In the genomic region with DNA sequence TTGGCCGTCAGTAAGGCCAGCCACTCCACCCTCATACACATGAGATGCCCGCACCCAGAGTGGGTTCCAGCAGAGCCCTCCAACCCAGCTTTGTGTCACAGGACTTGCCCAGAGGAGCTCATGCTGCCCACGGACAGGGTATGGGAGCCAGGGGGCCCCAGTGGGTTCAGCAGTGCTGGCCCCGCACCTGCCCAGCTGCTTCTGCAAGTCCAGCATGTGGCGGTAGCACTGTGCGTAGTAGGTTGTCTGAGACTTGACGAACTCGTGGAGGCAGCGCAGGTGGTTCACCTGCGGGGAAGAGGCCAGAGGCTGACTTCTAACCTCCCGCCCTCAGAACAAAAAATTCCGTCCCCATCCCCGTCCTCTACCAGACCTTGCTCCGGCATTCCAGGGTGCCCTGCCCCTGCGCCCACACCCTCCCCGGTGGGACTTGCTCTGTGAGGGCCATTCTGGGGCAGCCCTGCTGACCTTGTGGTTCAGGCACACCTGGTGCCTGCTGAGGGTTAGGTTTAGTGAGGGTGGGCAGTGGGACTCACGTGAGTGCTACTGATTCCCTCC, we compare ENCODE assay signal across 24 cellular contexts. TPM values are rescaled to one million over a fixed set of nuclear protein-coding genes. Genes with fewer than 3 reads are reported as not detected.
DNase-seq lines count a peak whose midpoint lies in the region; ATAC-seq, FAIRE-seq and TF ChIP-seq lines count a peak whose summit lies in the region.
"Had no signal": no experiment of that assay in that cellular context is flagged by ENCODE, and none has a peak within 500 bp of the region (broad histone marks: within the 10 kb centered on the region; RNA-seq: fewer than 3 reads in every experiment).

No MANE protein-coding gene starts in this region.

- no peaks in the 10 kb centered on the region for H3K27me3 ChIP-seq in Caco-2 (replicated peaks; ENCODE audit: control insufficient read depth, insufficient read depth, low read length)
- H3K27me3 ChIP-seq: Peyer's patch had no signal

- no peak for FAIRE-seq in kidney (lab: Jason Lieb, UNC)
- FAIRE-seq: A204.1, H54, HTR-8/SVneo had no signal

- CTCF ChIA-PET in Caco-2 (lab: Charles Lee) (interaction anchor here (3.1 kb wide), 1 partner anchor 19 kb away, joined by 10 read pairs; the partner anchor contains the start of gene SH3GLB2), RWPE1 (lab: Yijun Ruan, JAX) (no interaction called here)

- no peaks in the 10 kb centered on the region for H3K9me3 ChIP-seq in Caco-2
- H3K9me3 ChIP-seq in kidney (ENCODE audit: control insufficient read depth in 1 of 2, low read length in 2 of 2): no peaks in the 10 kb centered on the region
- H3K9me3 ChIP-seq: Peyer's patch had no signal

- H3K27ac Mint-ChIP-seq in Caco-2 (ENCODE audit: unreplicated experiment) (peak overlapping the region; percentile 19), progenitor cell of endocrine pancreas (peak overlapping the region; percentile 80)
- H3K27ac Mint-ChIP-seq: B cell had no signal

- peaks cover 60% of the 10 kb centered on the region for H3K36me3 Mint-ChIP-seq in Caco-2 (ENCODE audit: insufficient read depth, unreplicated experiment)
- H3K36me3 Mint-ChIP-seq in progenitor cell of endocrine pancreas (ENCODE audit: insufficient read depth): peaks cover 7% of the 10 kb centered on the region

- no peaks in the 10 kb centered on the region for H3K4me1 ChIP-seq in Caco-2
- no peaks in the 10 kb centered on the region for H3K4me1 ChIP-seq in kidney (ENCODE audit: control insufficient read depth in 1 of 2, insufficient read depth in 1 of 2, low read depth in 1 of 2, low read length in 2 of 2)

- intact Hi-C loops in Caco-2 (cut with micrococcal nuclease; ENCODE audit: unreplicated experiment): no loop called here
- intact Hi-C loops in kidney (cut with DNase I): no loop called here

- H3K9ac ChIP-seq in kidney (ENCODE audit: low read length in 2 of 2): no peak overlapping the region

- no peak for DNase-seq in Caco-2
- DNase-seq in RWPE1 (ENCODE audit: low spot score): no peak
- DNase-seq in kidney: peak; percentile 59
- DNase-seq in progenitor cell of endocrine pancreas (ENCODE audit: low spot score, unreplicated experiment): no peak
- DNase-seq in NCI-H526 treated with DMSO at 0.1 percent for 48 hours (lab: John Stamatoyannopoulos, UW): no peak
- DNase-seq: EL, GF-D8, Karpas-422, MV-4-11, NCI-H1105 treated with DMSO at 0.1 percent for 48 hours, NCI-H2029 treated with DMSO at 0.1 percent for 48 hours, NCI-H226, NCI-H524, NCI-H82, Peyer's patch, SHP77 had no signal

- no peaks in the 10 kb centered on the region for H3K4me1 Mint-ChIP-seq in Caco-2 (ENCODE audit: low read depth, unreplicated experiment)
- H3K4me1 Mint-ChIP-seq in progenitor cell of endocrine pancreas (ENCODE audit: low read depth): no peaks in the 10 kb centered on the region
- H3K4me1 Mint-ChIP-seq: B cell had no signal

- H3K27me3 Mint-ChIP-seq in Caco-2 (ENCODE audit: insufficient read depth, unreplicated experiment): no peaks in the 10 kb centered on the region
- H3K27me3 Mint-ChIP-seq in progenitor cell of endocrine pancreas: no peaks in the 10 kb centered on the region
- H3K27me3 Mint-ChIP-seq: B cell, IgD-negative memory B cell had no signal

- H3K4me3 Mint-ChIP-seq in Caco-2 (ENCODE audit: unreplicated experiment) (no peak overlapping the region), progenitor cell of endocrine pancreas (ENCODE audit: low read depth) (no peak overlapping the region)
- H3K4me3 Mint-ChIP-seq: B cell, CD14-positive monocyte, IgD-negative memory B cell had no signal

- H3K36me3 ChIP-seq in Caco-2 (ENCODE audit: control insufficient read depth, insufficient read depth, low read length) (peaks cover 5% of the 10 kb centered on the region), kidney (ENCODE audit: control insufficient read depth in 1 of 2, insufficient read depth in 2 of 2, low read length in 2 of 2) (peaks cover 8 to 38% of the 10 kb centered on the region in 2 donors)

- ATAC-seq in HG02588 (IDR thresholded peaks at IDR 0.05; ENCODE audit: unreplicated experiment) (no peak), HG03135 (IDR thresholded peaks at IDR 0.05; ENCODE audit: unreplicated experiment) (no peak)

- TF ChIP-seq CTCF in Caco-2 (IDR thresholded peaks at IDR 0.05; ENCODE audit: insufficient read depth in 1 of 2, low read depth in 1 of 2, low read length in 1 of 2, severe bottlenecking in 1 of 2, unreplicated experiment in 1 of 2): no peak
- no peak for TF ChIP-seq CTCF in RWPE1 (conservative IDR thresholded peaks at IDR 0.05; ENCODE audit: low read depth)
- TF ChIP-seq CTCF in kidney (IDR thresholded peaks at IDR 0.05; ENCODE audit: borderline replicate concordance, extremely low read depth, insufficient read depth): no peak
- no peak for TF ChIP-seq CTCF in progenitor cell of endocrine pancreas (IDR thresholded peaks at IDR 0.05; ENCODE audit: unreplicated experiment)

- POLR2A ChIA-PET in Caco-2 (lab: Charles Lee) (no interaction called here), RWPE1 (lab: Yijun Ruan, JAX; ENCODE audit: low non-redundant PET) (no interaction called here)

- H3K9me3 Mint-ChIP-seq in Caco-2 (ENCODE audit: unreplicated experiment) (no peaks in the 10 kb centered on the region), progenitor cell of endocrine pancreas (ENCODE audit: low read depth) (no peaks in the 10 kb centered on the region)
- H3K9me3 Mint-ChIP-seq: CD14-positive monocyte, IgD-negative memory B cell had no signal

- H3K4me3 ChIP-seq in Caco-2 (ENCODE audit: low read depth, low read length) (no peak overlapping the region), kidney (ENCODE audit: low read length in 2 of 2) (no peak overlapping the region)
- H3K4me3 ChIP-seq: Peyer's patch had no signal

- no TSS peak for BruUV-seq in Caco-2 (replicated peaks; lab: Mats Ljungman, UMichigan)

- H3K27ac ChIP-seq in RWPE1 (peak overlapping the region; percentile 58), kidney (ENCODE audit: low read depth in 2 of 2, low read length in 2 of 2) (no peak overlapping the region)
- H3K27ac ChIP-seq: Peyer's patch had no signal

RNA-seq across cellular contexts. Expression of gene SH3GLB2, which starts 18.5 kb away (rescaled TPM):
- 64.2 and 66.7 TPM in 2 replicates for total RNA-seq in Caco-2 (2022)
- 128 TPM for total RNA-seq in kidney
- 118 TPM for polyA plus RNA-seq in kidney (ENCODE audit: insufficient read depth, low read depth, low replicate concordance)
- 182 and 183 TPM in 2 replicates for total RNA-seq in progenitor cell of endocrine pancreas

RNA-seq across cellular contexts. Expression of gene MIGA2, which starts 26.8 kb away (rescaled TPM):
- 25.1 and 34.8 TPM in 2 replicates for total RNA-seq in Caco-2 (2022)
- total RNA-seq in kidney: 29.9 TPM
- polyA plus RNA-seq in kidney (ENCODE audit: insufficient read depth, low read depth, low replicate concordance): 26.1 TPM
- total RNA-seq in progenitor cell of endocrine pancreas: 42.6 and 45.4 TPM in 2 replicates
